ENCODE assay signal across 8 cellular contexts in genomic region chr13:19860884-19861655, GRCh38. TPM values are rescaled to one million over a fixed set of nuclear protein-coding genes. Genes with fewer than 3 reads are reported as not detected.
A peak's percentile ranks its signal among the peaks of the same experiment; 100 is the strongest.
DNase-seq lines count a peak whose midpoint lies in the region; ATAC-seq and TF ChIP-seq lines count a peak whose summit lies in the region.

No MANE protein-coding gene starts in this region.

- no peak for ATAC-seq in activated naive CD8-positive, alpha-beta T cell treated with anti-CD3 and anti-CD28 coated beads, Interleukin-2, amount 10 ng/mL, durations not matched to agents 7 days and 5 days (ENCODE audit: low read depth)
- no peak for ATAC-seq in lower lobe of right lung
- no peak for ATAC-seq in HG03139 (IDR thresholded peaks at IDR 0.05; ENCODE audit: unreplicated experiment)

- peaks cover 29% of the 10 kb centered on the region for H3K4me1 Mint-ChIP-seq in activated naive CD8-positive, alpha-beta T cell treated with anti-CD3 and anti-CD28 coated beads, Interleukin-2, amount 10 ng/mL, durations not matched to agents 7 days and 5 days

- no peaks in the 10 kb centered on the region for H3K9me3 ChIP-seq in lower lobe of right lung

- H3K4me3 ChIP-seq in AG04449 (ENCODE audit: low read depth, low read length) (peak overlapping the region; percentile 78), lower lobe of right lung (peak overlapping the region; percentile 19)

- H3K27ac ChIP-seq in lower lobe of right lung: peak overlapping the region; percentile 24

- CTCF ChIA-PET in AG04449 (lab: Yijun Ruan, JAX): interaction anchor here (2.0 kb wide), 1 partner anchor 15 kb away, joined by 8 read pairs; no protein-coding TSS in a partner anchor

- H3K36me3 Mint-ChIP-seq in activated naive CD8-positive, alpha-beta T cell treated with anti-CD3 and anti-CD28 coated beads, Interleukin-2, amount 10 ng/mL, durations not matched to agents 7 days and 5 days: peaks cover 32% of the 10 kb centered on the region

- peaks cover 1% of the 10 kb centered on the region for H3K36me3 ChIP-seq in lower lobe of right lung

- intact Hi-C loops in lower lobe of right lung (cut with DNase I): no loop called here

- H3K9me3 Mint-ChIP-seq in activated naive CD8-positive, alpha-beta T cell treated with anti-CD3 and anti-CD28 coated beads, Interleukin-2, amount 10 ng/mL, durations not matched to agents 7 days and 5 days: peaks cover 2% of the 10 kb centered on the region

- TF ChIP-seq CTCF in AG04449 (IDR thresholded peaks at IDR 0.05; ENCODE audit: insufficient read depth, low read length, missing control alignments) (no peak), lower lobe of right lung (IDR thresholded peaks at IDR 0.05) (no peak)

- no peaks in the 10 kb centered on the region for H3K27me3 Mint-ChIP-seq in activated naive CD8-positive, alpha-beta T cell treated with anti-CD3 and anti-CD28 coated beads, Interleukin-2, amount 10 ng/mL, durations not matched to agents 7 days and 5 days

- POLR2A ChIA-PET in AG04449 (lab: Yijun Ruan, JAX): interaction anchor here (0.7 to 2.0 kb wide), 2 partner anchors 15 to 80 kb away, joined by 3 to 5 read pairs; no protein-coding TSS in a partner anchor
- POLR2A ChIA-PET in activated naive CD8-positive, alpha-beta T cell treated with anti-CD3 and anti-CD28 coated beads, Interleukin-2, amount 10 ng/mL, durations not matched to agents 7 days and 5 days (lab: Charles Lee): interaction anchor here (0.6 to 6.6 kb wide), 6 partner anchors 18 to 111 kb away, joined by 3 to 50 read pairs (median 5); partner anchors contain the start of gene PSPC1

- H3K27me3 ChIP-seq in lower lobe of right lung (ENCODE audit: low read depth): no peaks in the 10 kb centered on the region

- H3K4me3 Mint-ChIP-seq in activated naive CD8-positive, alpha-beta T cell treated with anti-CD3 and anti-CD28 coated beads, Interleukin-2, amount 10 ng/mL, durations not matched to agents 7 days and 5 days: peak overlapping the region; percentile 99

- H3K27ac Mint-ChIP-seq in activated naive CD8-positive, alpha-beta T cell treated with anti-CD3 and anti-CD28 coated beads, Interleukin-2, amount 10 ng/mL, durations not matched to agents 7 days and 5 days: peak overlapping the region; percentile 99

- peaks cover 22% of the 10 kb centered on the region for H3K4me1 ChIP-seq in lower lobe of right lung

- DNase-seq in AG04449 (ENCODE audit: low read depth, low spot score) (no peak), HT1080 (ENCODE audit: low read depth) (peak; percentile 94), lower lobe of right lung (no peak), NCI-H187 treated with DMSO at 0.1 percent for 48 hours (lab: John Stamatoyannopoulos, UW) (no peak), NCI-H2081 treated with DMSO at 0.1 percent for 48 hours (lab: John Stamatoyannopoulos, UW) (no peak), NCI-H1092 treated with DMSO at 0.1 percent for 48 hours (lab: John Stamatoyannopoulos, UW) (no peak)
- peak; percentile 34 for DNase-seq in activated naive CD8-positive, alpha-beta T cell treated with anti-CD3 and anti-CD28 coated beads, Interleukin-2, amount 10 ng/mL, durations not matched to agents 7 days and 5 days

RNA-seq across cellular contexts. Expression of gene ZMYM5, which starts 2.4 kb away (rescaled TPM):
- total RNA-seq in HT1080 (2014; rRNA removed; shearing (Covaris generic)): 4.8 and 5.4 TPM in 2 replicates
- 6.8 and 8.1 TPM in 2 replicates for polyA plus RNA-seq in HT1080 (2015; cell fraction: cytosol; rRNA removed)
- polyA plus RNA-seq in HT1080 (2015; cell fraction: nucleus; rRNA removed): 8.9 and 13.0 TPM in 2 replicates
- 10 to 100 TPM; 20.8 to 22.2 TPM for total RNA-seq in activated naive CD8-positive, alpha-beta T cell treated with anti-CD3 and anti-CD28 coated beads, Interleukin-2, amount 10 ng/mL, durations not matched to agents 7 days and 5 days
- total RNA-seq in lower lobe of right lung: 10.9 TPM

Comparison
In these comparisons a context has a peak if more than half of its experiments do, and no peak if none do; other contexts are left out.
1. DNase-seq: peak in HT1080 (single experiment) and activated naive CD8-positive, alpha-beta T cell treated with anti-CD3 and anti-CD28 coated beads, Interleukin-2, amount 10 ng/mL, durations not matched to agents 7 days and 5 days (single experiment); none in AG04449 (single experiment), lower lobe of right lung (single experiment), NCI-H187 treated with DMSO at 0.1 percent for 48 hours (single experiment), NCI-H2081 treated with DMSO at 0.1 percent for 48 hours (single experiment) and NCI-H1092 treated with DMSO at 0.1 percent for 48 hours (single experiment).